Comparison of ENCODE assay signal across 1 cellular context in the genomic region with DNA sequence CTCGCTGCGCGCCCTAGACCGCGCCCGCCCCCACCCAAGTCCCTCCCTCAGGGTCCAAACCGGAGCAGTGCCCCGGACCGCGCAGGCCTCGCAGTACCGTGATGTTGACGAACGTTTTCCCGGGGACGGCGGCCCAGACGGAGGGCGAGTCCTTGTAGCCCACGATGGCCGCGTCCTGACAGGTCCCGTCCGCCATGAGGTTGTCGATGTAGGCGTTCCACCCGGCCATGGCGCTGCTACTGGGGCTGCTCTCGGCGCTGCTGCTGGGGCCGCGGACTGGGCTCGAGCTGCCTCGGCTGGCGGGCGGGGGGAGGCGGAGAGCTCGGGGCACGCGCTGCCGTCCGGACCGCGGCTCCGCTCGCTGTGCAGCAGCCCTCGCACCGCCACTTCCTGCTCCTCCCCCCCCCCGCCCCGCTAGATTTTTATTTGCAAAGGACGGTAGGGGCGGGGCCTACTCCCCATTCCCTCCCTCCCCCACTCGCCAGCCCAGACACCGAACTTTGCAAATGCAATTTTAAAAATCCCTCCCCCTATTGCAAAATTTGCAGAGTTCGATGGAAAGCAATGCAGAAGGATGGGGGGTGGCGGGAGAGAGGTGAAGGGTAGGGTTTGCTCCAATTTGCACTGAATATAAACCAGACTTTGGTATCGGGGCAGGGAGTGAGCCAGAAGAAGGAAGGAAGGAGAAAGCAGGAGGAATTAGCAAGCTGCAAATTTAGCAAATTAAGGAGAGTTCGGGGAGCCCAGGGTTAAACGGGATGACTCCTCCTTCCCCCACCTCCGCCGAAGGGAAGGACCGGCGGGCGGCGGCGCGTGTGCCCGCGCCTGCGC.
A peak's percentile ranks its signal among the peaks of the same experiment; 100 is the strongest.
TF ChIP-seq lines count a peak whose summit lies in the region.

Gene PFN1 (minus strand): TSS at position 365 of the 831 bp plus-strand sequence. CDS start 136 bp downstream, at position 229.

TF ChIP-seq in GM12878, 131 proteins besides CTCF, POLR2A, EP300 and RAD21 (continued from another document and continues in another):
- no peak for TF ChIP-seq E4F1 (IDR thresholded peaks at IDR 0.05; ENCODE audit: borderline replicate concordance, partially characterized antibody)
- TF ChIP-seq BHLHE40 (IDR thresholded peaks at IDR 0.05; ENCODE audit: borderline replicate concordance in 1 of 2, low read depth in 2 of 2, low read length in 1 of 2): no peak; a peak in 1 of 4 replicates
- peak; percentile 39 for TF ChIP-seq SP1 (IDR thresholded peaks at IDR 0.05; ENCODE audit: low read depth, low read length)
- TF ChIP-seq ATF7 (IDR thresholded peaks at IDR 0.05; ENCODE audit: low read depth): peak; percentile 85
- TF ChIP-seq STAT3 (IDR thresholded peaks at IDR 0.05; ENCODE audit: low read depth, low read length): peak; percentile 48; the same call in 1 of the 2 replicates
- TF ChIP-seq TCF12 (IDR thresholded peaks at IDR 0.05; ENCODE audit: low read depth, low read length): 0 out of 2 replicates have a peak, but pooled peaks have one; percentile 14
- TF ChIP-seq SMARCA5 (IDR thresholded peaks at IDR 0.05): peak; percentile 59; the same call in 1 of the 2 replicates
- TF ChIP-seq RAD51 (IDR thresholded peaks at IDR 0.05): no peak
- TF ChIP-seq IKZF1 (conservative IDR thresholded peaks at IDR 0.05): peak; percentile 65
- TF ChIP-seq, protein P1, sequence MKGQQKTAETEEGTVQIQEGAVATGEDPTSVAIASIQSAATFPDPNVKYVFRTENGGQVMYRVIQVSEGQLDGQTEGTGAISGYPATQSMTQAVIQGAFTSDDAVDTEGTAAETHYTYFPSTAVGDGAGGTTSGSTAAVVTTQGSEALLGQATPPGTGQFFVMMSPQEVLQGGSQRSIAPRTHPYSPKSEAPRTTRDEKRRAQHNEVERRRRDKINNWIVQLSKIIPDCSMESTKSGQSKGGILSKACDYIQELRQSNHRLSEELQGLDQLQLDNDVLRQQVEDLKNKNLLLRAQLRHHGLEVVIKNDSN (IDR thresholded peaks at IDR 0.05; ENCODE audit: borderline replicate concordance, extremely low read length, insufficient read depth, low read depth, low read length): no peak
- no peak for TF ChIP-seq ZNF274 (IDR thresholded peaks at IDR 0.05; ENCODE audit: insufficient read depth, insufficient read length)
- TF ChIP-seq SREBF1 (IDR thresholded peaks at IDR 0.05; ENCODE audit: low read length): 0 out of 2 replicates have a peak, but pooled peaks have one; percentile 13
- no peak for TF ChIP-seq PML (IDR thresholded peaks at IDR 0.05; ENCODE audit: low read length)
- TF ChIP-seq BACH1 (IDR thresholded peaks at IDR 0.05; ENCODE audit: borderline replicate concordance): peak; percentile 75
- no peak for TF ChIP-seq PAX8 (IDR thresholded peaks at IDR 0.05)
- 0 out of 2 replicates have a peak, but pooled peaks have one; percentile 35 for TF ChIP-seq TBL1XR1 (IDR thresholded peaks at IDR 0.05; ENCODE audit: low read depth, low read length)
- peak; percentile 49; the same call in 1 of the 2 replicates for TF ChIP-seq ZBED1 (IDR thresholded peaks at IDR 0.05; ENCODE audit: borderline replicate concordance)
- 0 out of 2 replicates have a peak, but pooled peaks have one; percentile 26 for TF ChIP-seq ZNF24 (IDR thresholded peaks at IDR 0.05)
- peak; percentile 66; the same call in 1 of the 2 replicates for TF ChIP-seq ZNF687 (IDR thresholded peaks at IDR 0.05)
- peak; percentile 80 for TF ChIP-seq TCF3 (IDR thresholded peaks at IDR 0.05; ENCODE audit: borderline replicate concordance, insufficient read depth, low read depth, low read length)
- TF ChIP-seq NFYA (IDR thresholded peaks at IDR 0.05; ENCODE audit: borderline replicate concordance, low read depth, low read length): no peak
- no peak for TF ChIP-seq MTA3 (IDR thresholded peaks at IDR 0.05; ENCODE audit: borderline replicate concordance, low read length)
- peak in 1 of 2 experiments; percentile 63; a peak in 1 of 3 replicates for TF ChIP-seq EGR1 (IDR thresholded peaks at IDR 0.05; ENCODE audit: borderline replicate concordance in 1 of 2, low read depth in 2 of 2, low read length in 2 of 2)
- TF ChIP-seq, protein P2, sequence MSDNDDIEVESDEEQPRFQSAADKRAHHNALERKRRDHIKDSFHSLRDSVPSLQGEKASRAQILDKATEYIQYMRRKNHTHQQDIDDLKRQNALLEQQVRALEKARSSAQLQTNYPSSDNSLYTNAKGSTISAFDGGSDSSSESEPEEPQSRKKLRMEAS (IDR thresholded peaks at IDR 0.05; ENCODE audit: low read depth, low read length): no peak; the same call in 1 of the 2 replicates
- TF ChIP-seq LARP7 (IDR thresholded peaks at IDR 0.05): peak; percentile 86
- TF ChIP-seq, protein P3, sequence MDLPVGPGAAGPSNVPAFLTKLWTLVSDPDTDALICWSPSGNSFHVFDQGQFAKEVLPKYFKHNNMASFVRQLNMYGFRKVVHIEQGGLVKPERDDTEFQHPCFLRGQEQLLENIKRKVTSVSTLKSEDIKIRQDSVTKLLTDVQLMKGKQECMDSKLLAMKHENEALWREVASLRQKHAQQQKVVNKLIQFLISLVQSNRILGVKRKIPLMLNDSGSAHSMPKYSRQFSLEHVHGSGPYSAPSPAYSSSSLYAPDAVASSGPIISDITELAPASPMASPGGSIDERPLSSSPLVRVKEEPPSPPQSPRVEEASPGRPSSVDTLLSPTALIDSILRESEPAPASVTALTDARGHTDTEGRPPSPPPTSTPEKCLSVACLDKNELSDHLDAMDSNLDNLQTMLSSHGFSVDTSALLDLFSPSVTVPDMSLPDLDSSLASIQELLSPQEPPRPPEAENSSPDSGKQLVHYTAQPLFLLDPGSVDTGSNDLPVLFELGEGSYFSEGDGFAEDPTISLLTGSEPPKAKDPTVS (IDR thresholded peaks at IDR 0.05; ENCODE audit: low read depth, low read length): no peak
- TF ChIP-seq MEF2B (IDR thresholded peaks at IDR 0.05; ENCODE audit: partially characterized antibody, poor library complexity, severe bottlenecking): peak; percentile 8
- TF ChIP-seq, protein P4, sequence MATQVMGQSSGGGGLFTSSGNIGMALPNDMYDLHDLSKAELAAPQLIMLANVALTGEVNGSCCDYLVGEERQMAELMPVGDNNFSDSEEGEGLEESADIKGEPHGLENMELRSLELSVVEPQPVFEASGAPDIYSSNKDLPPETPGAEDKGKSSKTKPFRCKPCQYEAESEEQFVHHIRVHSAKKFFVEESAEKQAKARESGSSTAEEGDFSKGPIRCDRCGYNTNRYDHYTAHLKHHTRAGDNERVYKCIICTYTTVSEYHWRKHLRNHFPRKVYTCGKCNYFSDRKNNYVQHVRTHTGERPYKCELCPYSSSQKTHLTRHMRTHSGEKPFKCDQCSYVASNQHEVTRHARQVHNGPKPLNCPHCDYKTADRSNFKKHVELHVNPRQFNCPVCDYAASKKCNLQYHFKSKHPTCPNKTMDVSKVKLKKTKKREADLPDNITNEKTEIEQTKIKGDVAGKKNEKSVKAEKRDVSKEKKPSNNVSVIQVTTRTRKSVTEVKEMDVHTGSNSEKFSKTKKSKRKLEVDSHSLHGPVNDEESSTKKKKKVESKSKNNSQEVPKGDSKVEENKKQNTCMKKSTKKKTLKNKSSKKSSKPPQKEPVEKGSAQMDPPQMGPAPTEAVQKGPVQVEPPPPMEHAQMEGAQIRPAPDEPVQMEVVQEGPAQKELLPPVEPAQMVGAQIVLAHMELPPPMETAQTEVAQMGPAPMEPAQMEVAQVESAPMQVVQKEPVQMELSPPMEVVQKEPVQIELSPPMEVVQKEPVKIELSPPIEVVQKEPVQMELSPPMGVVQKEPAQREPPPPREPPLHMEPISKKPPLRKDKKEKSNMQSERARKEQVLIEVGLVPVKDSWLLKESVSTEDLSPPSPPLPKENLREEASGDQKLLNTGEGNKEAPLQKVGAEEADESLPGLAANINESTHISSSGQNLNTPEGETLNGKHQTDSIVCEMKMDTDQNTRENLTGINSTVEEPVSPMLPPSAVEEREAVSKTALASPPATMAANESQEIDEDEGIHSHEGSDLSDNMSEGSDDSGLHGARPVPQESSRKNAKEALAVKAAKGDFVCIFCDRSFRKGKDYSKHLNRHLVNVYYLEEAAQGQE (IDR thresholded peaks at IDR 0.05; ENCODE audit: low read depth, low read length): no peak
- TF ChIP-seq ZBTB11 (CRISPR knock-in tag; IDR thresholded peaks at IDR 0.05): peak; percentile 64
- no peak for TF ChIP-seq TARDBP (IDR thresholded peaks at IDR 0.05; ENCODE audit: borderline replicate concordance)
- TF ChIP-seq MTA2 (IDR thresholded peaks at IDR 0.05; ENCODE audit: low read depth): peak; percentile 41; the same call in 1 of the 2 replicates
- TF ChIP-seq CBX5 (IDR thresholded peaks at IDR 0.05; ENCODE audit: low read depth): no peak
- peak; percentile 86 for TF ChIP-seq POLR2AphosphoS5 (IDR thresholded peaks at IDR 0.05; ENCODE audit: low read length)
- peak; percentile 8; the same call in 1 of the 2 replicates for TF ChIP-seq DPF2 (IDR thresholded peaks at IDR 0.05)
- TF ChIP-seq RELB (IDR thresholded peaks at IDR 0.05; ENCODE audit: low read depth): peak; percentile 96
- TF ChIP-seq SIN3A (IDR thresholded peaks at IDR 0.05; ENCODE audit: low read depth, low read length): peak; percentile 76; the same call in 1 of the 2 replicates
- 0 out of 2 replicates have a peak, but pooled peaks have one; percentile 6 for TF ChIP-seq RBBP5 (conservative IDR thresholded peaks at IDR 0.05)
- no peak for TF ChIP-seq HDAC2 (IDR thresholded peaks at IDR 0.05)
- TF ChIP-seq BRCA1 (IDR thresholded peaks at IDR 0.05; ENCODE audit: low read depth, low read length): no peak
